In genomic region chr6:11318835-11319813, GRCh38 we compare ENCODE assay signal across 9 cellular contexts.
DNase-seq lines count a peak whose midpoint lies in the region; ATAC-seq, FAIRE-seq and TF ChIP-seq lines count a peak whose summit lies in the region.
"Had no signal": no experiment of that assay in that cellular context is flagged by ENCODE, and none has a peak within 500 bp of the region (broad histone marks: within the 10 kb centered on the region; RNA-seq: fewer than 3 reads in every experiment).

No MANE protein-coding gene starts in this region.

- peak overlapping the region in 6 of 9 donors; percentile 6 to 67 (median 57) for H3K27ac Mint-ChIP-seq in naive thymus-derived CD4-positive, alpha-beta T cell
- H3K27ac Mint-ChIP-seq in glutamatergic neuron (ENCODE audit: unreplicated experiment): no peak overlapping the region

- H3K36me3 ChIP-seq in ACC112 (ENCODE audit: insufficient read depth, low read length) (no peaks in the 10 kb centered on the region), breast epithelium (no peaks in the 10 kb centered on the region)
- peaks cover 0 to 6% (median 0%) of the 10 kb centered on the region in 3 experiments for H3K36me3 ChIP-seq in naive thymus-derived CD4-positive, alpha-beta T cell (ENCODE audit: control insufficient read depth in 2 of 3, insufficient read depth in 3 of 3, low read length in 3 of 3)

- peaks cover 24 to 59% (median 50%) of the 10 kb centered on the region in 5 donors for H3K36me3 Mint-ChIP-seq in naive thymus-derived CD4-positive, alpha-beta T cell
- H3K36me3 Mint-ChIP-seq in glutamatergic neuron (ENCODE audit: unreplicated experiment): no peaks in the 10 kb centered on the region

- no peak for ATAC-seq in naive thymus-derived CD4-positive, alpha-beta T cell
- ATAC-seq in HG02588 (IDR thresholded peaks at IDR 0.05; ENCODE audit: unreplicated experiment): no peak

- no peaks in the 10 kb centered on the region for H3K27me3 Mint-ChIP-seq in naive thymus-derived CD4-positive, alpha-beta T cell
- H3K27me3 Mint-ChIP-seq in glutamatergic neuron (ENCODE audit: unreplicated experiment): peaks cover 7% of the 10 kb centered on the region

- H3K79me2 ChIP-seq in ACC112 (ENCODE audit: control insufficient read depth, insufficient read depth, low read length, unreplicated experiment): no peaks in the 10 kb centered on the region

- no peak overlapping the region for H3K4me3 ChIP-seq in ACC112 (ENCODE audit: low read depth, low read length)
- no peak overlapping the region for H3K4me3 ChIP-seq in breast epithelium
- H3K4me3 ChIP-seq in naive thymus-derived CD4-positive, alpha-beta T cell (ENCODE audit: low read length): no peak overlapping the region

- peaks cover 39% of the 10 kb centered on the region for H3K4me1 ChIP-seq in ACC112 (ENCODE audit: control insufficient read depth, insufficient read depth, low read length, unreplicated experiment)
- H3K4me1 ChIP-seq in breast epithelium: peaks cover 0 to 10% of the 10 kb centered on the region in 2 donors
- peaks cover 0 to 10% of the 10 kb centered on the region in 2 donors for H3K4me1 ChIP-seq in naive thymus-derived CD4-positive, alpha-beta T cell (ENCODE audit: control insufficient read depth in 2 of 2, insufficient read depth in 2 of 2, low read length in 2 of 2)

- no peaks in the 10 kb centered on the region for H3K9me3 ChIP-seq in breast epithelium
- H3K9me3 ChIP-seq in naive thymus-derived CD4-positive, alpha-beta T cell (ENCODE audit: control insufficient read depth in 2 of 3, low read length in 3 of 3): no peaks in the 10 kb centered on the region

- POLR2A ChIA-PET in naive thymus-derived CD4-positive, alpha-beta T cell (lab: Charles Lee): no interaction called here

- TF ChIP-seq POLR2A in breast epithelium (IDR thresholded peaks at IDR 0.05): no peak

- H3K27ac ChIP-seq in ACC112 (ENCODE audit: low read depth, low read length): peak overlapping the region; percentile 90
- peak overlapping the region; percentile 63 to 77 for H3K27ac ChIP-seq in breast epithelium
- H3K27ac ChIP-seq in naive thymus-derived CD4-positive, alpha-beta T cell (ENCODE audit: low read depth, low read length): no peak overlapping the region

- CTCF ChIA-PET in naive thymus-derived CD4-positive, alpha-beta T cell (lab: Charles Lee): interaction anchor here (0.7 kb wide), 1 partner anchor 192 kb away, joined by 3 read pairs; no protein-coding TSS in a partner anchor

- intact Hi-C loops in breast epithelium (cut with DNase I; ENCODE audit: low total_unique reads): loop anchor here (5.0 kb wide), 1 partner anchor 427 kb away; no protein-coding TSS in a partner anchor
- intact Hi-C loops in naive thymus-derived CD4-positive, alpha-beta T cell (cut with micrococcal nuclease): loop anchor here in 1 of 2 donors (1.0 to 10.0 kb wide), 5 partner anchors 33 to 176 kb away; partner anchors contain the start of gene NEDD9

- no peaks in the 10 kb centered on the region for H3K27me3 ChIP-seq in ACC112 (ENCODE audit: insufficient read depth, low read length)
- no peaks in the 10 kb centered on the region for H3K27me3 ChIP-seq in breast epithelium
- no peaks in the 10 kb centered on the region for H3K27me3 ChIP-seq in naive thymus-derived CD4-positive, alpha-beta T cell (ENCODE audit: control insufficient read depth in 2 of 2, insufficient read depth in 2 of 2, low read length in 2 of 2)

- DNase-seq in HTR-8/SVneo (ENCODE audit: insufficient read length, low spot score) (no peak), breast epithelium (ENCODE audit: low spot score in 2 of 2) (no peak), SKM-1 (lab: John Stamatoyannopoulos, UW; ENCODE audit: unreplicated experiment) (no peak), OCI-M2 (lab: John Stamatoyannopoulos, UW; ENCODE audit: unreplicated experiment) (no peak), glutamatergic neuron (no peak)
- no peak for DNase-seq in naive thymus-derived CD4-positive, alpha-beta T cell
- DNase-seq: Karpas-422 had no signal

- FAIRE-seq in HTR-8/SVneo (lab: Jason Lieb, UNC): peak; percentile 94

- TF ChIP-seq CTCF in breast epithelium (IDR thresholded peaks at IDR 0.05): no peak
- no peak for TF ChIP-seq CTCF in glutamatergic neuron (IDR thresholded peaks at IDR 0.05; ENCODE audit: partially characterized antibody, unreplicated experiment)

- H3K4me3 Mint-ChIP-seq in naive thymus-derived CD4-positive, alpha-beta T cell: peak overlapping the region in 2 of 10 donors; percentile 1 to 20
- no peak overlapping the region for H3K4me3 Mint-ChIP-seq in glutamatergic neuron (ENCODE audit: unreplicated experiment)

- H3K4me1 Mint-ChIP-seq in naive thymus-derived CD4-positive, alpha-beta T cell: peaks cover 14 to 58% (median 32%) of the 10 kb centered on the region in 7 donors
- H3K4me1 Mint-ChIP-seq in glutamatergic neuron (ENCODE audit: low read depth, unreplicated experiment): no peaks in the 10 kb centered on the region

- H2AFZ ChIP-seq in ACC112 (ENCODE audit: low read length, unreplicated experiment): no peak overlapping the region

- peaks cover 0 to 6% (median 0%) of the 10 kb centered on the region in 11 donors for H3K9me3 Mint-ChIP-seq in naive thymus-derived CD4-positive, alpha-beta T cell
- peaks cover 1% of the 10 kb centered on the region for H3K9me3 Mint-ChIP-seq in glutamatergic neuron (ENCODE audit: unreplicated experiment)
